In the genomic region with DNA sequence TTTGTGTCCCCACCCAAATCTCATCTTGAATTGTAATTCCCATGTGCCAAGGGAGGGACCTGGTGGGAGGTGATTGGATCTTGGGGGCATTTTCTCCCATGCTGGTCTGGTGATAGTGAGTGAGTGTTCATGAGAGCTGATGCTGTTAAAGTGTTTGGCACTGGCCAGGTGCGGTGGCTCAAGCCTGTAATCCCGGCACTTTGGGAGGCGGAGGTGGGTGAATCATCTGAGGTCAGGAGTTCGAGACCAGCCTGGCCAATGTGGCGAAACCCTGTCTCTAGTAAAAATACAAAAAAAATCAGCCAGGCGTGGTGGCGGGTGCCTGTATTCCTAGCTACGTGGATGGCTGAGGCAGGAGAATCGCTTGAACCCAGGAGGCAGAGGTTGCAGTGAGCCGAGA, we compare ENCODE assay signal across 4 cellular contexts. TPM values are rescaled to one million over a fixed set of nuclear protein-coding genes. Genes with fewer than 3 reads are reported as not detected.
"Had no signal": no experiment of that assay in that cellular context is flagged by ENCODE, and none has a peak within 500 bp of the region (broad histone marks: within the 10 kb centered on the region; RNA-seq: fewer than 3 reads in every experiment).

No MANE protein-coding gene starts in this region.

RNA-seq across cellular contexts. Expression of gene EYA2, which starts 37.8 kb away (rescaled TPM):
- total RNA-seq: kidney epithelial cell, lung microvascular endothelial cell, myocyte had no signal
- polyA plus RNA-seq: naive thymus-derived CD4-positive, alpha-beta T cell had no signal
